In the genomic region with DNA sequence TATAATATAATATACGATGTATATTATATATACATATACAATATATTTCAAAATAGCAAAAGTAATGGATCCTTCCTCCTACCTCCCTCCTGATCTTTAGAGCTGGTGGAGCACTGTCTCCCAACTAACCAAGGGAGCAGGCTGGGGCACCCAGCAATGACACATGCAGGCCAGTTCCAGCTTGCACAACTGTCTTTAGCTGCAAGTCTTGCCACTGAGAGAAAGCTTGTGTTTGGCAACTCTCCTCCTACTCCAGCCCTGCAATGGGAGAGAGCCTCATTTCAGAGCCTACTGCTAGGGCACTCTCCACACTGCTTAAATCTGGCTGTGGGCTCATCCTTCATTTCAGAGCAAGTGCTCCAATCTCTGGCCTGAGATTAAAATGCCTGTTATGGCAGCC, we compare ENCODE assay signal across 24 cellular contexts.
DNase-seq lines count a peak whose midpoint lies in the region; ATAC-seq and TF ChIP-seq lines count a peak whose summit lies in the region.
"Had no signal": no experiment of that assay in that cellular context is flagged by ENCODE, and none has a peak within 500 bp of the region (broad histone marks: within the 10 kb centered on the region; RNA-seq: fewer than 3 reads in every experiment).

No MANE protein-coding gene starts in this region.

- no peak overlapping the region for H3K4me3 ChIP-seq in breast epithelium
- H3K4me3 ChIP-seq: BLaER1, MG63, Peyer's patch, SK-N-MC had no signal

- H3K4me3 Mint-ChIP-seq in MCF 10A (ENCODE audit: unreplicated experiment) = no peak overlapping the region
- H3K4me3 Mint-ChIP-seq in WTC11 = no peak overlapping the region
- H3K4me3 Mint-ChIP-seq: CD4-positive, CD25-positive, alpha-beta regulatory T cell had no signal

- no peaks in the 10 kb centered on the region for H3K4me1 ChIP-seq in breast epithelium
- H3K4me1 ChIP-seq: BLaER1, Peyer's patch had no signal

- BruUV-seq in MCF 10A (replicated peaks; lab: Mats Ljungman, UMichigan) = no TSS peak

- DNase-seq in MCF 10A (ENCODE audit: unreplicated experiment) = peak; percentile 31
- DNase-seq in breast epithelium (ENCODE audit: low spot score in 2 of 2) = no peak
- DNase-seq in WTC11 (ENCODE audit: low spot score) = no peak
- DNase-seq in NCI-H2107 (lab: John Stamatoyannopoulos, UW) = no peak
- DNase-seq: CD4-positive, CD25-positive, alpha-beta regulatory T cell; DMS153; DND-41; H7; KBM-7; MG63; NCI-H1105; NCI-H146; NCI-H1930; NCI-H2171; NCI-H226; NCI-H510A; NCI-H69; Peyer's patch; SIG-M5 had no signal

- H3K36me3 Mint-ChIP-seq in MCF 10A (ENCODE audit: insufficient read depth, unreplicated experiment) (no peaks in the 10 kb centered on the region), WTC11 (no peaks in the 10 kb centered on the region)
- H3K36me3 Mint-ChIP-seq: CD4-positive, CD25-positive, alpha-beta regulatory T cell had no signal

- intact Hi-C loops in MCF 10A (cut with micrococcal nuclease) (no loop called here), breast epithelium (cut with DNase I; ENCODE audit: low total_unique reads) (loop anchor here (10.0 kb wide), 1 partner anchor 1882 kb away; no protein-coding TSS in a partner anchor)

- POLR2A ChIA-PET in MCF 10A (lab: Yijun Ruan, JAX) = no interaction called here
- POLR2A ChIA-PET in WTC11 (lab: Charles Lee) = no interaction called here

- H3K27ac ChIP-seq in breast epithelium = no peak overlapping the region
- H3K27ac ChIP-seq: BLaER1, Peyer's patch, SK-N-MC had no signal

- H3K4me1 Mint-ChIP-seq in MCF 10A (ENCODE audit: insufficient read depth, unreplicated experiment) (no peaks in the 10 kb centered on the region), WTC11 (no peaks in the 10 kb centered on the region)
- H3K4me1 Mint-ChIP-seq: CD4-positive, CD25-positive, alpha-beta regulatory T cell had no signal

- H3K27ac Mint-ChIP-seq in MCF 10A (ENCODE audit: low read depth, unreplicated experiment) (no peak overlapping the region), WTC11 (no peak overlapping the region)

- TF ChIP-seq CTCF in MCF 10A (IDR thresholded peaks at IDR 0.05; ENCODE audit: unreplicated experiment) (no peak), breast epithelium (IDR thresholded peaks at IDR 0.05) (no peak), WTC11 (IDR thresholded peaks at IDR 0.05) (no peak)

- H3K9me3 ChIP-seq in breast epithelium = no peaks in the 10 kb centered on the region
- H3K9me3 ChIP-seq: BLaER1, MG63, Peyer's patch had no signal

- no peaks in the 10 kb centered on the region for H3K36me3 ChIP-seq in breast epithelium
- H3K36me3 ChIP-seq: BLaER1, MG63, Peyer's patch had no signal

- no peak for ATAC-seq in WTC11
- peak; percentile 25 for ATAC-seq in esophagus mucosa
- ATAC-seq in GM19455 (IDR thresholded peaks at IDR 0.05; ENCODE audit: unreplicated experiment) = no peak
- ATAC-seq in HG03439 (IDR thresholded peaks at IDR 0.05; ENCODE audit: unreplicated experiment) = no peak

- H3K27me3 Mint-ChIP-seq in MCF 10A (ENCODE audit: insufficient read depth, unreplicated experiment) (no peaks in the 10 kb centered on the region), WTC11 (ENCODE audit: low read depth) (no peaks in the 10 kb centered on the region)
- H3K27me3 Mint-ChIP-seq: CD4-positive, CD25-positive, alpha-beta regulatory T cell had no signal

- H3K9me3 Mint-ChIP-seq in MCF 10A (ENCODE audit: unreplicated experiment) = no peaks in the 10 kb centered on the region
- no peaks in the 10 kb centered on the region for H3K9me3 Mint-ChIP-seq in WTC11

- CTCF ChIA-PET in MCF 10A (lab: Yijun Ruan, JAX) (interaction anchor here (0.8 to 0.9 kb wide), 2 partner anchors 32 to 120 kb away, joined by 3 to 6 read pairs; no protein-coding TSS in a partner anchor), WTC11 (lab: Charles Lee) (no interaction called here)

- H3K27me3 ChIP-seq in breast epithelium = no peaks in the 10 kb centered on the region
- H3K27me3 ChIP-seq: BLaER1, MG63, Peyer's patch had no signal

- TF ChIP-seq POLR2A in breast epithelium (IDR thresholded peaks at IDR 0.05) = no peak

TF ChIP-seq in WTC11, 78 proteins besides CTCF, POLR2A, EP300 and RAD21:
- TF ChIP-seq ZNF423 (CRISPR knock-in tag; IDR thresholded peaks at IDR 0.05) = no peak
- TF ChIP-seq HMGA2 (CRISPR knock-in tag; IDR thresholded peaks at IDR 0.05) = peak; percentile 30; the same call in 1 of the 2 replicates
